In the genomic region with DNA sequence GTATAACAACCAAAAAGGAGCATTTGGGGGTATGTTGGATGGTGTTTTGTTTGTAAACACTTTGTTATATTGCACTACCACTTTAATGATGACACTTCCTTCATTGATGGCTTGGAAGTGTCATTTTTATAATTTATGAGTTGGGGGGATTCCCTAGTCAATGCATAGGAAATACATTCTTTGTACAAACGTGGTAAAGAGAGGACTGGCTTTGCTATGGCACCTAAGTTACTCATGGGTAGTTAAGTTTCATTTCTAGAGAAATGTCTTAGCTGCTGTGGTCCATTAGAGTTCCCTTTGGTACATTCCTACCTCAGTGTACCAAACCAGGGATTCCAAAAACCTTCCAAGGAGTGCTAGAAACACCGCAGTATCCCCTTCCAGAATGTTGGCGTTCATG, we compare ENCODE assay signal across 29 cellular contexts.
A peak's percentile ranks its signal among the peaks of the same experiment; 100 is the strongest.
DNase-seq lines count a peak whose midpoint lies in the region; ATAC-seq, FAIRE-seq and TF ChIP-seq lines count a peak whose summit lies in the region.
"Had no signal": no experiment of that assay in that cellular context is flagged by ENCODE, and none has a peak within 500 bp of the region (broad histone marks: within the 10 kb centered on the region; RNA-seq: fewer than 3 reads in every experiment).

No MANE protein-coding gene starts in this region.

- no peaks in the 10 kb centered on the region for H3K9me3 ChIP-seq in K562 (replicated peaks; ENCODE audit: control insufficient read depth, insufficient read depth, low read depth, low read length)
- H3K9me3 ChIP-seq: BE2C, BLaER1 had no signal

- CTCF ChIA-PET in activated CD4-positive, alpha-beta T cell treated with anti-CD3 and anti-CD28 coated beads for 36 hours (lab: Charles Lee), result interaction anchor here (0.7 to 1.2 kb wide), 2 partner anchors 10 to 20 kb away, joined by 3 to 5 read pairs; no protein-coding TSS in a partner anchor
- CTCF ChIA-PET in activated CD4-positive, alpha-beta T cell treated with anti-CD3 and anti-CD28 coated beads, Interleukin-2, amount 10 ng/mL, durations not matched to agents 7 days and 5 days (lab: Charles Lee), result no interaction called here
- CTCF ChIA-PET in K562 (lab: Yijun Ruan, JAX; ENCODE audit: low intra/inter-chr PET ratio), result no interaction called here

- in situ Hi-C loops in K562 (cut with MboI), result no loop called here

- no peaks in the 10 kb centered on the region for H3K27me3 Mint-ChIP-seq in activated CD4-positive, alpha-beta T cell treated with anti-CD3 and anti-CD28 coated beads for 36 hours
- H3K27me3 Mint-ChIP-seq in activated CD4-positive, alpha-beta T cell treated with anti-CD3 and anti-CD28 coated beads, Interleukin-2, amount 10 ng/mL, durations not matched to agents 7 days and 5 days, result no peaks in the 10 kb centered on the region
- H3K27me3 Mint-ChIP-seq in stimulated activated naive CD8-positive, alpha-beta T cell treated with anti-CD3 and anti-CD28 coated beads, Interleukin-15, amount 100 ng/mL, for 72 hours, result no peaks in the 10 kb centered on the region
- H3K27me3 Mint-ChIP-seq: CD4-positive, alpha-beta memory T cell; CD4-positive, CD25-positive, alpha-beta regulatory T cell; CD8-positive, alpha-beta memory T cell had no signal

- H3K4me3 Mint-ChIP-seq in activated CD4-positive, alpha-beta T cell treated with anti-CD3 and anti-CD28 coated beads for 36 hours, result no peak overlapping the region
- no peak overlapping the region for H3K4me3 Mint-ChIP-seq in activated CD4-positive, alpha-beta T cell treated with anti-CD3 and anti-CD28 coated beads, Interleukin-2, amount 10 ng/mL, durations not matched to agents 7 days and 5 days
- no peak overlapping the region for H3K4me3 Mint-ChIP-seq in stimulated activated naive CD8-positive, alpha-beta T cell treated with anti-CD3 and anti-CD28 coated beads, Interleukin-15, amount 100 ng/mL, for 72 hours
- H3K4me3 Mint-ChIP-seq: CD14-positive monocyte; CD4-positive, alpha-beta memory T cell; CD4-positive, CD25-positive, alpha-beta regulatory T cell; CD8-positive, alpha-beta memory T cell had no signal

- 74% methylated on average over 3 of the region's 3 CpGs for WGBS in K562 (ENCODE audit: insufficient coverage, low coverage, missing lambda C conversion rate)

- no peak overlapping the region for H2AFZ ChIP-seq in K562 (ENCODE audit: low read depth, low read length)

- no peaks in the 10 kb centered on the region for H3K27me3 ChIP-seq in K562 (ENCODE audit: control insufficient read depth in 2 of 2, insufficient read depth in 2 of 2, low read length in 2 of 2)
- H3K27me3 ChIP-seq: BE2C, BLaER1 had no signal

- H3K27ac Mint-ChIP-seq in activated CD4-positive, alpha-beta T cell treated with anti-CD3 and anti-CD28 coated beads for 36 hours, result no peak overlapping the region
- no peak overlapping the region for H3K27ac Mint-ChIP-seq in activated CD4-positive, alpha-beta T cell treated with anti-CD3 and anti-CD28 coated beads, Interleukin-2, amount 10 ng/mL, durations not matched to agents 7 days and 5 days
- H3K27ac Mint-ChIP-seq in stimulated activated naive CD8-positive, alpha-beta T cell treated with anti-CD3 and anti-CD28 coated beads, Interleukin-15, amount 100 ng/mL, for 72 hours, result no peak overlapping the region
- H3K27ac Mint-ChIP-seq: CD14-positive monocyte had no signal

- no peak for TF ChIP-seq EP300 in K562 (IDR thresholded peaks at IDR 0.05; ENCODE audit: low read length)

- no peak for TF ChIP-seq RAD21 in K562 (CRISPR knock-in tag; conservative IDR thresholded peaks at IDR 0.05 in 1 of 2, IDR thresholded peaks at IDR 0.05 in 1 of 2)

- intact Hi-C loops in activated CD4-positive, alpha-beta T cell treated with anti-CD3 and anti-CD28 coated beads for 36 hours (cut with DNase I, micrococcal nuclease), result no loop called here
- intact Hi-C loops in K562 (cut with micrococcal nuclease), result no loop called here
- intact Hi-C loops in posterior vena cava (cut with DNase I), result no loop called here

- no peak for TF ChIP-seq POLR2A in K562 (conservative IDR thresholded peaks at IDR 0.05)

- H3K27ac ChIP-seq in 22Rv1, result peak overlapping the region; percentile 24; the same call in 1 of the 2 replicates
- no peak overlapping the region for H3K27ac ChIP-seq in K562 (ENCODE audit: extremely low read depth, low read depth, low read length)
- H3K27ac ChIP-seq: BLaER1 had no signal

- no peaks in the 10 kb centered on the region for H3K9me1 ChIP-seq in K562 (ENCODE audit: control insufficient read depth, insufficient read depth, low read length)

- ATAC-seq in activated CD4-positive, alpha-beta T cell treated with anti-CD3 and anti-CD28 coated beads for 36 hours, result peak; percentile 63
- ATAC-seq in K562 (no peak), GM19023 (IDR thresholded peaks at IDR 0.05; ENCODE audit: unreplicated experiment) (no peak)
- ATAC-seq in stimulated activated naive CD8-positive, alpha-beta T cell treated with anti-CD3 and anti-CD28 coated beads, Interleukin-15, amount 100 ng/mL, for 72 hours, result peak; percentile 71
- ATAC-seq: GM12878 had no signal

- BruUV-seq in K562 (replicated peaks; lab: Mats Ljungman, UMichigan), result no TSS peak

- no peaks in the 10 kb centered on the region for H4K20me1 ChIP-seq in K562 (replicated peaks; ENCODE audit: control insufficient read depth, insufficient read depth, low read length)
- H4K20me1 ChIP-seq: BLaER1 had no signal

- DNase-seq in activated CD4-positive, alpha-beta T cell treated with anti-CD3 and anti-CD28 coated beads for 36 hours, result no peak
- no peak for DNase-seq in activated CD4-positive, alpha-beta T cell treated with anti-CD3 and anti-CD28 coated beads, Interleukin-2, amount 10 ng/mL, durations not matched to agents 7 days and 5 days
- DNase-seq in K562 (ENCODE audit: extremely low read depth in 1 of 4, low spot score in 3 of 4) (no peak), posterior vena cava (ENCODE audit: low spot score) (no peak)
- no peak for DNase-seq in stimulated activated naive CD8-positive, alpha-beta T cell treated with anti-CD3 and anti-CD28 coated beads, Interleukin-15, amount 100 ng/mL, for 72 hours
- DNase-seq: 8988T; ACHN; BE2C; C1 segment of cervical spinal cord; CD4-positive, alpha-beta memory T cell; CD4-positive, CD25-positive, alpha-beta regulatory T cell; CD8-positive, alpha-beta memory T cell; COR-L47; DMS 273 treated with DMSO at 0.1 percent for 48 hours; DMS153; DMS53; DMS79; DND-41; EL; GDM1 had no signal

- no peak overlapping the region for H3K4me2 ChIP-seq in K562 (ENCODE audit: insufficient read depth, low read length)
- H3K4me2 ChIP-seq: BLaER1 had no signal

- H3K9ac ChIP-seq in K562 (ENCODE audit: insufficient read depth in 1 of 2, low read depth in 2 of 2, low read length in 2 of 2), result no peak overlapping the region
- H3K9ac ChIP-seq: BLaER1 had no signal

- no peak for TF ChIP-seq CTCF in 22Rv1 (IDR thresholded peaks at IDR 0.05)
- TF ChIP-seq CTCF in K562 (IDR thresholded peaks at IDR 0.05 in 2 of 3, conservative IDR thresholded peaks at IDR 0.05 in 1 of 3; ENCODE audit: insufficient read depth in 2 of 3, low read depth in 1 of 3, low read length in 3 of 3), result no peak

- no peaks in the 10 kb centered on the region for H3K79me2 ChIP-seq in K562 (ENCODE audit: control insufficient read depth, insufficient read depth, low read length)

- no peak overlapping the region for H3K4me3 ChIP-seq in K562
- H3K4me3 ChIP-seq: BLaER1, GM12878 had no signal

- peaks cover 21% of the 10 kb centered on the region for H3K36me3 ChIP-seq in K562 (ENCODE audit: control insufficient read depth, insufficient read depth, low read length)

- no peak for FAIRE-seq in K562 (lab: Jason Lieb, UNC)
- FAIRE-seq: A204.1, GM12878, GM12892, GM18507, GM19239 had no signal

- peaks cover 22% of the 10 kb centered on the region for H3K36me3 Mint-ChIP-seq in activated CD4-positive, alpha-beta T cell treated with anti-CD3 and anti-CD28 coated beads for 36 hours (ENCODE audit: low read depth)
- H3K36me3 Mint-ChIP-seq in activated CD4-positive, alpha-beta T cell treated with anti-CD3 and anti-CD28 coated beads, Interleukin-2, amount 10 ng/mL, durations not matched to agents 7 days and 5 days (ENCODE audit: low read depth), result peaks cover 4% of the 10 kb centered on the region

- POLR2A ChIA-PET in activated CD4-positive, alpha-beta T cell treated with anti-CD3 and anti-CD28 coated beads for 36 hours (lab: Charles Lee), result no interaction called here
- POLR2A ChIA-PET in activated CD4-positive, alpha-beta T cell treated with anti-CD3 and anti-CD28 coated beads, Interleukin-2, amount 10 ng/mL, durations not matched to agents 7 days and 5 days (lab: Charles Lee), result no interaction called here
- POLR2A ChIA-PET in K562 (lab: Yijun Ruan, JAX), result interaction anchor here (1.2 kb wide), 1 partner anchor 9 kb away, joined by 3 read pairs; no protein-coding TSS in a partner anchor

- no peaks in the 10 kb centered on the region for H3K9me3 Mint-ChIP-seq in activated CD4-positive, alpha-beta T cell treated with anti-CD3 and anti-CD28 coated beads for 36 hours (ENCODE audit: low read depth)
- no peaks in the 10 kb centered on the region for H3K9me3 Mint-ChIP-seq in activated CD4-positive, alpha-beta T cell treated with anti-CD3 and anti-CD28 coated beads, Interleukin-2, amount 10 ng/mL, durations not matched to agents 7 days and 5 days
- no peaks in the 10 kb centered on the region for H3K9me3 Mint-ChIP-seq in stimulated activated naive CD8-positive, alpha-beta T cell treated with anti-CD3 and anti-CD28 coated beads, Interleukin-15, amount 100 ng/mL, for 72 hours
- H3K9me3 Mint-ChIP-seq: CD14-positive monocyte; CD4-positive, alpha-beta memory T cell; CD4-positive, CD25-positive, alpha-beta regulatory T cell; CD8-positive, alpha-beta memory T cell had no signal

- peaks cover 6% of the 10 kb centered on the region for H3K4me1 Mint-ChIP-seq in activated CD4-positive, alpha-beta T cell treated with anti-CD3 and anti-CD28 coated beads for 36 hours
- H3K4me1 Mint-ChIP-seq in activated CD4-positive, alpha-beta T cell treated with anti-CD3 and anti-CD28 coated beads, Interleukin-2, amount 10 ng/mL, durations not matched to agents 7 days and 5 days, result no peaks in the 10 kb centered on the region
- peaks cover 5% of the 10 kb centered on the region for H3K4me1 Mint-ChIP-seq in stimulated activated naive CD8-positive, alpha-beta T cell treated with anti-CD3 and anti-CD28 coated beads, Interleukin-15, amount 100 ng/mL, for 72 hours
- H3K4me1 Mint-ChIP-seq: CD14-positive monocyte; CD4-positive, alpha-beta memory T cell; CD4-positive, CD25-positive, alpha-beta regulatory T cell; CD8-positive, alpha-beta memory T cell had no signal

- no peaks in the 10 kb centered on the region for H3K4me1 ChIP-seq in K562 (replicated peaks in 1 of 2; ENCODE audit: control insufficient read depth in 2 of 2, insufficient read depth in 2 of 2, low read length in 2 of 2)
- H3K4me1 ChIP-seq: BLaER1 had no signal

TF ChIP-seq in K562, 482 proteins besides CTCF, POLR2A, EP300 and RAD21 (continues in another document):
- TF ChIP-seq ZNF584 (CRISPR knock-in tag; IDR thresholded peaks at IDR 0.05; ENCODE audit: low read depth) (no peak), BCOR (IDR thresholded peaks at IDR 0.05) (no peak), YBX1 (IDR thresholded peaks at IDR 0.05) (no peak), FOXP1 (CRISPR knock-in tag; IDR thresholded peaks at IDR 0.05) (no peak)

Comparison
In these comparisons a context has a peak if more than half of its experiments do, and no peak if none do; other contexts are left out.
1. ATAC-seq: peak in activated CD4-positive, alpha-beta T cell treated with anti-CD3 and anti-CD28 coated beads for 36 hours (single experiment) and stimulated activated naive CD8-positive, alpha-beta T cell treated with anti-CD3 and anti-CD28 coated beads, Interleukin-15, amount 100 ng/mL, for 72 hours (single experiment); none in K562 (single experiment) and GM19023 (single experiment).